ENCODE assay signal across 15 cellular contexts in genomic region chr21:46550511-46550941, GRCh38. TPM values are rescaled to one million over a fixed set of nuclear protein-coding genes. Genes with fewer than 3 reads are reported as not detected.
DNase-seq lines count a peak whose midpoint lies in the region; ATAC-seq, FAIRE-seq and TF ChIP-seq lines count a peak whose summit lies in the region.
"Had no signal": no experiment of that assay in that cellular context is flagged by ENCODE, and none has a peak within 500 bp of the region (broad histone marks: within the 10 kb centered on the region; RNA-seq: fewer than 3 reads in every experiment).

No MANE protein-coding gene starts in this region.

- peaks cover 39 to 61% (median 53%) of the 10 kb centered on the region in 3 donors for H3K36me3 Mint-ChIP-seq in immature natural killer cell

- peak overlapping the region; percentile 3 for H3K27ac ChIP-seq in upper lobe of right lung
- H3K27ac ChIP-seq: cardiac muscle cell, uterus had no signal

- peak in 2 of 3 donors; percentile 40 to 43 for DNase-seq in stimulated activated CD4-positive, alpha-beta T cell treated with anti-CD3 and anti-CD28 coated beads, TNF-alpha, amount 100 ng/mL, for 1 hour (ENCODE audit: low read depth in 3 of 3, low spot score in 1 of 3)
- no peak for DNase-seq in stimulated activated CD4-positive, alpha-beta T cell treated with anti-CD3 and anti-CD28 coated beads, Interleukin-2, amount 100 ng/mL, for 24 hours
- DNase-seq in activated CD8-positive, alpha-beta memory T cell treated with anti-CD3 and anti-CD28 coated beads, Interleukin-2, amount 50 U/mL, for 1 hour (ENCODE audit: extremely low read depth), result peak; percentile 60
- DNase-seq in immature natural killer cell (peak; percentile 83 to 88 (median 87)), upper lobe of right lung (no peak), NCI-H187 treated with DMSO at 0.1 percent for 48 hours (lab: John Stamatoyannopoulos, UW) (no peak), HTR-8/SVneo (ENCODE audit: insufficient read length, low spot score) (no peak)
- DNase-seq: hypothalamus, Right ventricle myocardium superior, uterus had no signal

- no peaks in the 10 kb centered on the region for H3K4me1 ChIP-seq in upper lobe of right lung
- H3K4me1 ChIP-seq: uterus had no signal

- peaks cover 52 to 68% of the 10 kb centered on the region in 2 donors for H3K4me1 Mint-ChIP-seq in immature natural killer cell

- H3K27ac Mint-ChIP-seq in immature natural killer cell, result peak overlapping the region; percentile 93 to 100 (median 98)

- H3K9me3 ChIP-seq in upper lobe of right lung, result no peaks in the 10 kb centered on the region
- H3K9me3 ChIP-seq: uterus had no signal

- no peaks in the 10 kb centered on the region for H3K27me3 ChIP-seq in upper lobe of right lung
- H3K27me3 ChIP-seq: cardiac muscle cell, uterus had no signal

- H3K36me3 ChIP-seq in upper lobe of right lung, result peaks cover 60% of the 10 kb centered on the region
- H3K36me3 ChIP-seq: uterus had no signal

- peak overlapping the region; percentile 69 to 86 (median 85) for H3K4me3 Mint-ChIP-seq in immature natural killer cell

- intact Hi-C loops in upper lobe of right lung (cut with DNase I), result no loop called here

- H3K9me3 Mint-ChIP-seq in immature natural killer cell, result no peaks in the 10 kb centered on the region

- ATAC-seq in upper lobe of right lung, result no peak
- ATAC-seq in GM21619 (IDR thresholded peaks at IDR 0.05; ENCODE audit: unreplicated experiment), result no peak

- H3K27me3 Mint-ChIP-seq in immature natural killer cell (ENCODE audit: low read depth in 3 of 3), result peaks cover 9 to 29% (median 13%) of the 10 kb centered on the region in 3 donors

- no peak for FAIRE-seq in HTR-8/SVneo (lab: Jason Lieb, UNC)

- H3K4me3 ChIP-seq in upper lobe of right lung, result no peak overlapping the region
- H3K4me3 ChIP-seq: cardiac muscle cell, uterus had no signal

- no peak for TF ChIP-seq CTCF in upper lobe of right lung (IDR thresholded peaks at IDR 0.05)

RNA-seq across cellular contexts. Expression of gene S100B, which starts 54.4 kb away (rescaled TPM):
- 100 to 1,000 TPM in 1 of 3 donors, 10 to 100 TPM in 2; 12.6 to 138 (median 67.6) TPM for polyA plus RNA-seq in immature natural killer cell
- 4.5 TPM for total RNA-seq in upper lobe of right lung
- total RNA-seq: epithelial cell of proximal tubule, NCI-H460, renal cortical epithelial cell had no signal

Comparison
In these comparisons a context has a peak if more than half of its experiments do, and no peak if none do; other contexts are left out.
1. DNase-seq: peak in stimulated activated CD4-positive, alpha-beta T cell treated with anti-CD3 and anti-CD28 coated beads, TNF-alpha, amount 100 ng/mL, for 1 hour (2 of 3), activated CD8-positive, alpha-beta memory T cell treated with anti-CD3 and anti-CD28 coated beads, Interleukin-2, amount 50 U/mL, for 1 hour (single experiment) and immature natural killer cell (3 of 3); none in stimulated activated CD4-positive, alpha-beta T cell treated with anti-CD3 and anti-CD28 coated beads, Interleukin-2, amount 100 ng/mL, for 24 hours (0 of 2), upper lobe of right lung (single experiment), NCI-H187 treated with DMSO at 0.1 percent for 48 hours (single experiment) and HTR-8/SVneo (single experiment).